ENCODE assay signal across 1 cellular context in the genomic region with DNA sequence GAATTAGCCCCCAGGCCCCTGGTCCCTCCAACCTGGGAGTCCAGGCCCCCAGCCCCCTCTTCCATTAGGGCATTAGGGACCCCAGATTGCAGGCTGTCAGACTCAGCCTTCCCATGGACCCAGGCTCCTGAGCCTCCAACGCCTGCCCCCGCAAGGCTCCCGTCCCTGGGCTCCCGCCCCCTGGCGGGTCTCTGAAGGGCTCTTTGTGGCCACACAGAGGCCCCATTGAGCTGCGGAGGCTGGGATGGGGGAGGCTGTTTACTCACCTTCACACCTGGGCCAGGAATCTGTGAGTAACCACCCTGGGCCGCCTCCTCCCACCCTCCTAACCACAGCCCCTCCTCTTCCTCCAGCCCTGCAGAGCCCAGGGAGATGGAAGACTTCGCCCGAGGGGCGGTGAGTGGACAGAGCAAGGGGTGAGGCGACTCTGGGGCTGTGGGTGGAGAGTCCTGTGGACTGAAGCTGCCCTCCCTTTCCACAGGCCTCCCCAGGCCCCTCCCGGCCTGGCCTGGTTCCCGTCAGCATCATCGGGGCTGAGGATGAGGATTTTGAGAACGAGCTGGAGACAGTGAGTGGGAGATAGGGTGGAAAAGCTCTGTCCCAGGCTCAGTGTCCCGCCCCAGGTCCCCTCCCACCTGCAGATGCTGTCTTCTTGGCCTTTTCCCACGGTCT.
TF ChIP-seq lines count a peak whose summit lies in the region.

No MANE protein-coding gene starts in this region.

TF ChIP-seq in H1, 55 proteins besides CTCF, POLR2A, EP300 and RAD21:
- TF ChIP-seq SIN3A (conservative IDR thresholded peaks at IDR 0.05 in 1 of 2, IDR thresholded peaks at IDR 0.05 in 1 of 2; ENCODE audit: low read depth in 1 of 2, low read length in 2 of 2) (peak in 1 of 2 experiments; percentile 73; a peak in 1 of 4 replicates), ASH2L (IDR thresholded peaks at IDR 0.05; ENCODE audit: low read length) (peak; percentile 21), SP1 (IDR thresholded peaks at IDR 0.05; ENCODE audit: low read depth, low read length) (0 out of 2 replicates have a peak, but pooled peaks have one; percentile 40), TAF1 (IDR thresholded peaks at IDR 0.05; ENCODE audit: low read depth, low read length) (no peak), TCF12 (IDR thresholded peaks at IDR 0.05; ENCODE audit: low read depth, low read length) (peak; percentile 90; the same call in 1 of the 2 replicates), HDAC2 (IDR thresholded peaks at IDR 0.05; ENCODE audit: borderline replicate concordance in 1 of 2, low read depth in 2 of 2, low read length in 2 of 2) (0 out of 4 replicates have a peak, but pooled peaks of 1 of the 2 experiments have one; percentile 42), TBP (IDR thresholded peaks at IDR 0.05; ENCODE audit: low read depth, low read length) (0 out of 2 replicates have a peak, but pooled peaks have one; percentile 17), ZNF274 (IDR thresholded peaks at IDR 0.05; ENCODE audit: borderline replicate concordance, extremely low read depth, low read length) (no peak), GABPA (IDR thresholded peaks at IDR 0.05; ENCODE audit: borderline replicate concordance, insufficient read depth, low read length) (no peak)
